ENCODE assay signal across 1 cellular context in the genomic region with DNA sequence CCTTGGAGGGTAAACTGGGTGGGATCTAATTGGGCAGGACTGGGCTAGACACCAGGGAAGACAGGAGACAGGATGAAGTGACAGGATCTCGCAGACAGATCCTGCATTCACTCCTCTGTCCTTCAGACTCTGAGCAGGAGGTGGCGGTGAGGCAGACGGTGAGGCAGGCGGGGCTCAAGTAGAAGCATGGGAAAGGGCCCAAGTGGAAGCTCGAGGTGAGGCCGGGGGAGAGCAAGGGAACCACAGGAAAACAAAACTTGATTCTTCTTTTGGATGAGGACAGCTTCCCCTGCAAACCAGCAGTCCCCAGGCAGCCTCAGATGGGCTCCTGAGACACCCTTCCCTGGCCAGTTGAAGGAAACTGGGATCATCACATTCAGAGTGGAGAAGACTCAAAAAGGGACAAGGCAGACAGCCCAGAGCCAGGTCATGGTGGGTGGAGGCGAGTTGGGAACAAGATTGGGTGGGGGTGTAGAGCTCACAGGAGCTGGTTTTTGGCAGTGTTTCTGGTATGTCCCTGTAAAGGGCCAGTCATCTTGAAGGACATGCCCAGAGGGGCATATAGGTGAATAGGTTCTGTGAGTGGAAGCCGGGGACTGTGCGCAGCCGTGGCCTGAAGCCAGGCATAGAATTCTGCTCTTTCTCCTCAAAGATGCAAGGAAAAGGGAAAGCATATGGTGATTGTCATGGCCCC.
TF ChIP-seq lines count a peak whose summit lies in the region.

No MANE protein-coding gene starts in this region.

TF ChIP-seq in K562, 482 proteins besides CTCF, POLR2A, EP300 and RAD21 (continued from another document):
- TF ChIP-seq, protein P1, sequence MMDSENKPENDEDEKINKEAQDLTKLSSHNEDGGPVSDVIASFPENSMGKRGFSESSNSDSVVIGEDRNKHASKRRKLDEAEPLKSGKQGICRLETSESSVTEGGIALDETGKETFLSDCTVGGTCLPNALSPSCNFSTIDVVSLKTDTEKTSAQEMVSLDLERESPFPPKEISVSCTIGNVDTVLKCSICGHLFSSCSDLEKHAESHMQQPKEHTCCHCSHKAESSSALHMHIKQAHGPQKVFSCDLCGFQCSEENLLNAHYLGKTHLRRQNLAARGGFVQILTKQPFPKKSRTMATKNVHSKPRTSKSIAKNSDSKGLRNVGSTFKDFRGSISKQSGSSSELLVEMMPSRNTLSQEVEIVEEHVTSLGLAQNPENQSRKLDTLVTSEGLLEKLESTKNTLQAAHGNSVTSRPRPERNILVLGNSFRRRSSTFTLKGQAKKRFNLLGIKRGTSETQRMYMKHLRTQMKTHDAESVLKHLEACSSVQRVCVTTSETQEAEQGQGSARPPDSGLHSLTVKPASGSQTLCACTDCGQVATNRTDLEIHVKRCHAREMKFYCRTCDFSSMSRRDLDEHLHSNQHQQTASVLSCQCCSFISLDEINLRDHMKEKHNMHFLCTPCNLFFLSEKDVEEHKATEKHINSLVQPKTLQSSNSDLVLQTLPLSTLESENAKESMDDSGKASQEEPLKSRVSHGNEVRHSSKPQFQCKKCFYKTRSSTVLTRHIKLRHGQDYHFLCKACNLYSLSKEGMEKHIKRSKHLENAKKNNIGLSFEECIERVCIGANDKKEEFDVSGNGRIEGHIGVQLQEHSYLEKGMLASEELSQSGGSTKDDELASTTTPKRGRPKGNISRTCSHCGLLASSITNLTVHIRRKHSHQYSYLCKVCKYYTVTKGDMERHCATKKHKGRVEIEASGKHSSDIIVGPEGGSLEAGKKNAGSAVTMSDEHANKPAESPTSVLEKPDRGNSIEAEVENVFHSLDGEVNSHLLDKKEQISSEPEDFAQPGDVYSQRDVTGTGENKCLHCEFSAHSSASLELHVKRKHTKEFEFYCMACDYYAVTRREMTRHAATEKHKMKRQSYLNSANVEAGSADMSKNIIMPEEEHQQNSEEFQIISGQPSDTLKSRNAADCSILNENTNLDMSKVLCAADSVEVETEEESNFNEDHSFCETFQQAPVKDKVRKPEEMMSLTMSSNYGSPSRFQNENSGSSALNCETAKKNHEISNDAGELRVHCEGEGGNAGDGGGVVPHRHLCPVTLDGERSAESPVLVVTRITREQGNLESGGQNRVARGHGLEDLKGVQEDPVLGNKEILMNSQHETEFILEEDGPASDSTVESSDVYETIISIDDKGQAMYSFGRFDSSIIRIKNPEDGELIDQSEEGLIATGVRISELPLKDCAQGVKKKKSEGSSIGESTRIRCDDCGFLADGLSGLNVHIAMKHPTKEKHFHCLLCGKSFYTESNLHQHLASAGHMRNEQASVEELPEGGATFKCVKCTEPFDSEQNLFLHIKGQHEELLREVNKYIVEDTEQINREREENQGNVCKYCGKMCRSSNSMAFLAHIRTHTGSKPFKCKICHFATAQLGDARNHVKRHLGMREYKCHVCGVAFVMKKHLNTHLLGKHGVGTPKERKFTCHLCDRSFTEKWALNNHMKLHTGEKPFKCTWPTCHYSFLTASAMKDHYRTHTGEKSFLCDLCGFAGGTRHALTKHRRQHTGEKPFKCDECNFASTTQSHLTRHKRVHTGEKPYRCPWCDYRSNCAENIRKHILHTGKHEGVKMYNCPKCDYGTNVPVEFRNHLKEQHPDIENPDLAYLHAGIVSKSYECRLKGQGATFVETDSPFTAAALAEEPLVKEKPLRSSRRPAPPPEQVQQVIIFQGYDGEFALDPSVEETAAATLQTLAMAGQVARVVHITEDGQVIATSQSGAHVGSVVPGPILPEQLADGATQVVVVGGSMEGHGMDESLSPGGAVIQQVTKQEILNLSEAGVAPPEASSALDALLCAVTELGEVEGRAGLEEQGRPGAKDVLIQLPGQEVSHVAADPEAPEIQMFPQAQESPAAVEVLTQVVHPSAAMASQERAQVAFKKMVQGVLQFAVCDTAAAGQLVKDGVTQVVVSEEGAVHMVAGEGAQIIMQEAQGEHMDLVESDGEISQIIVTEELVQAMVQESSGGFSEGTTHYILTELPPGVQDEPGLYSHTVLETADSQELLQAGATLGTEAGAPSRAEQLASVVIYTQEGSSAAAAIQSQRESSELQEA (IDR thresholded peaks at IDR 0.05; ENCODE audit: low read depth) = no peak
- TF ChIP-seq ZBTB17 (CRISPR knock-in tag; IDR thresholded peaks at IDR 0.05) = 0 out of 2 replicates have a peak, but pooled peaks have one; percentile 32
